In genomic region chr6:31958412-31958740, GRCh38 we compare ENCODE assay signal across 6 cellular contexts. TPM values are rescaled to one million over a fixed set of nuclear protein-coding genes. Genes with fewer than 3 reads are reported as not detected.
DNase-seq lines count a peak whose midpoint lies in the region; ATAC-seq lines count a peak whose summit lies in the region.

No MANE protein-coding gene starts in this region.

- no peaks in the 10 kb centered on the region for H3K27me3 ChIP-seq in mesenchymal stem cell (ENCODE audit: control insufficient read depth in 1 of 2, insufficient read depth in 1 of 2, low read length in 2 of 2)

- peaks cover 28% of the 10 kb centered on the region for H3K4me1 Mint-ChIP-seq in activated T-helper 17 cell treated with anti-CD3 and anti-CD28 coated beads, Interleukin-2, amount 50 U/mL, for 72 hours

- H3K23ac ChIP-seq in mesenchymal stem cell (ENCODE audit: low read length in 2 of 2) = no peak overlapping the region

- peak overlapping the region; percentile 96 for H4K8ac ChIP-seq in mesenchymal stem cell (ENCODE audit: low read length)

- H3K9ac ChIP-seq in mesenchymal stem cell (ENCODE audit: low read length) = peak overlapping the region; percentile 100

- peaks cover 60% of the 10 kb centered on the region for H3K79me1 ChIP-seq in mesenchymal stem cell (replicated peaks; ENCODE audit: low read length, poor library complexity, severe bottlenecking)

- H3K18ac ChIP-seq in mesenchymal stem cell (ENCODE audit: low read depth in 1 of 2, low read length in 2 of 2) = peak overlapping the region; percentile 57 to 79

- H4K91ac ChIP-seq in mesenchymal stem cell (ENCODE audit: low read length) = peak overlapping the region; percentile 70

- H2BK15ac ChIP-seq in mesenchymal stem cell (ENCODE audit: low read depth, poor library complexity, severe bottlenecking) = no peak overlapping the region

- H2BK12ac ChIP-seq in mesenchymal stem cell (ENCODE audit: low read length in 2 of 2) = no peak overlapping the region

- H3K4me3 Mint-ChIP-seq in activated T-helper 17 cell treated with anti-CD3 and anti-CD28 coated beads, Interleukin-2, amount 50 U/mL, for 72 hours = peak overlapping the region; percentile 97

- H3K4ac ChIP-seq in mesenchymal stem cell (ENCODE audit: low read depth in 1 of 2, low read length in 2 of 2) = peak overlapping the region; percentile 62 to 66

- H3K9me3 Mint-ChIP-seq in activated T-helper 17 cell treated with anti-CD3 and anti-CD28 coated beads, Interleukin-2, amount 50 U/mL, for 72 hours = no peaks in the 10 kb centered on the region

- H3K4me3 ChIP-seq in mesenchymal stem cell (ENCODE audit: insufficient read depth in 1 of 2, low read depth in 1 of 2, low read length in 2 of 2) = peak overlapping the region; percentile 92 to 100

- H3K27ac ChIP-seq in mesenchymal stem cell (ENCODE audit: low read length, poor library complexity, severe bottlenecking) = peak overlapping the region; percentile 28

- WGBS in mesenchymal stem cell = 16% methylated on average over 11 of the region's 11 CpGs

- peaks cover 11% of the 10 kb centered on the region for H3K4me1 ChIP-seq in mesenchymal stem cell (ENCODE audit: control insufficient read depth, insufficient read depth, low read depth, low read length)

- DNase-seq in mesenchymal stem cell (no peak), inferior parietal cortex (ENCODE audit: extremely low spot score) (no peak), NCI-H2227 treated with DMSO at 0.1 percent for 48 hours (lab: John Stamatoyannopoulos, UW) (no peak)
- DNase-seq in activated CD4-positive, alpha-beta T cell treated with anti-CD3 and anti-CD28 coated beads, Interleukin-2, amount 50 U/mL, for 1 hour = no peak

- H3K36me3 ChIP-seq in mesenchymal stem cell (ENCODE audit: control insufficient read depth in 1 of 2, insufficient read depth in 2 of 2, low read depth in 1 of 2, low read length in 2 of 2) = peaks cover 61 to 74% of the 10 kb centered on the region in 2 experiments

- ATAC-seq in GM21825 (IDR thresholded peaks at IDR 0.05; ENCODE audit: unreplicated experiment) = peak; percentile 6
- no peak for ATAC-seq in activated T-helper 17 cell treated with anti-CD3 and anti-CD28 coated beads, Interleukin-2, amount 50 U/mL, for 72 hours (replicated peaks)

- peak overlapping the region; percentile 43 for H2AFZ ChIP-seq in mesenchymal stem cell (ENCODE audit: low read depth, low read length)

- no peak overlapping the region for H2BK5ac ChIP-seq in mesenchymal stem cell (ENCODE audit: low read depth, low read length, poor library complexity, severe bottlenecking)

- H3K9me3 ChIP-seq in mesenchymal stem cell (ENCODE audit: control insufficient read depth, low read length) = no peaks in the 10 kb centered on the region

- peak overlapping the region; percentile 10 for H2AK5ac ChIP-seq in mesenchymal stem cell (ENCODE audit: low read length, severe bottlenecking)

- peaks cover 86% of the 10 kb centered on the region for H3K36me3 Mint-ChIP-seq in activated T-helper 17 cell treated with anti-CD3 and anti-CD28 coated beads, Interleukin-2, amount 50 U/mL, for 72 hours (ENCODE audit: low read depth)

- peak overlapping the region; percentile 97 for H3K27ac Mint-ChIP-seq in activated T-helper 17 cell treated with anti-CD3 and anti-CD28 coated beads, Interleukin-2, amount 50 U/mL, for 72 hours

- no peaks in the 10 kb centered on the region for H3K27me3 Mint-ChIP-seq in activated T-helper 17 cell treated with anti-CD3 and anti-CD28 coated beads, Interleukin-2, amount 50 U/mL, for 72 hours

- H3K4me2 ChIP-seq in mesenchymal stem cell (ENCODE audit: low read length, poor library complexity, severe bottlenecking) = peak overlapping the region; percentile 97

- H3K14ac ChIP-seq in mesenchymal stem cell (ENCODE audit: low read length in 2 of 2) = peak overlapping the region in 1 of 2 experiments; percentile 72

- H2BK120ac ChIP-seq in mesenchymal stem cell (ENCODE audit: low read depth, low read length) = peak overlapping the region; percentile 11

RNA-seq across cellular contexts. Expression of gene NELFE, which starts 0.4 kb away (rescaled TPM):
- total RNA-seq in activated T-helper 17 cell treated with anti-CD3 and anti-CD28 coated beads, Interleukin-2, amount 50 U/mL, for 72 hours = 10 to 100 TPM; 50.3 to 63.6 TPM
- 53.5 TPM for polyA plus RNA-seq in mesenchymal stem cell (2013, experiment 1 of 2)
- polyA plus RNA-seq in mesenchymal stem cell (2013, experiment 2 of 2) = 56.2 TPM

RNA-seq across cellular contexts. Expression of gene SKIC2, which starts 0.6 kb away (rescaled TPM):
- total RNA-seq in activated T-helper 17 cell treated with anti-CD3 and anti-CD28 coated beads, Interleukin-2, amount 50 U/mL, for 72 hours = 10 to 100 TPM; 86.5 to 92.9 TPM
- polyA plus RNA-seq in mesenchymal stem cell (2013, experiment 1 of 2) = 21.2 TPM
- polyA plus RNA-seq in mesenchymal stem cell (2013, experiment 2 of 2) = 19.1 TPM

RNA-seq across cellular contexts. Expression of gene CFB, which starts 12.5 kb away (rescaled TPM):
- total RNA-seq in activated T-helper 17 cell treated with anti-CD3 and anti-CD28 coated beads, Interleukin-2, amount 50 U/mL, for 72 hours = 1 to 10 TPM in 1 of 2 donors, not detected in 1; 1.5 TPM
- polyA plus RNA-seq in mesenchymal stem cell (2013, experiment 1 of 2) = 1.7 TPM
- 1.7 TPM for polyA plus RNA-seq in mesenchymal stem cell (2013, experiment 2 of 2)

RNA-seq across cellular contexts. Expression of gene DXO, which starts 13.6 kb away (rescaled TPM):
- 10 to 100 TPM; 14.9 to 16.9 TPM for total RNA-seq in activated T-helper 17 cell treated with anti-CD3 and anti-CD28 coated beads, Interleukin-2, amount 50 U/mL, for 72 hours
- 13.4 TPM for polyA plus RNA-seq in mesenchymal stem cell (2013, experiment 1 of 2)
- polyA plus RNA-seq in mesenchymal stem cell (2013, experiment 2 of 2) = 13.9 TPM

RNA-seq across cellular contexts. Expression of gene C4A, which starts 23.5 kb away (rescaled TPM):
- total RNA-seq in activated T-helper 17 cell treated with anti-CD3 and anti-CD28 coated beads, Interleukin-2, amount 50 U/mL, for 72 hours = 1 to 10 TPM; 6.5 to 6.9 TPM
- 1.4 TPM for polyA plus RNA-seq in mesenchymal stem cell (2013, experiment 1 of 2)
- 1.6 TPM for polyA plus RNA-seq in mesenchymal stem cell (2013, experiment 2 of 2)
